ENCODE assay signal across 19 cellular contexts in the genomic region with DNA sequence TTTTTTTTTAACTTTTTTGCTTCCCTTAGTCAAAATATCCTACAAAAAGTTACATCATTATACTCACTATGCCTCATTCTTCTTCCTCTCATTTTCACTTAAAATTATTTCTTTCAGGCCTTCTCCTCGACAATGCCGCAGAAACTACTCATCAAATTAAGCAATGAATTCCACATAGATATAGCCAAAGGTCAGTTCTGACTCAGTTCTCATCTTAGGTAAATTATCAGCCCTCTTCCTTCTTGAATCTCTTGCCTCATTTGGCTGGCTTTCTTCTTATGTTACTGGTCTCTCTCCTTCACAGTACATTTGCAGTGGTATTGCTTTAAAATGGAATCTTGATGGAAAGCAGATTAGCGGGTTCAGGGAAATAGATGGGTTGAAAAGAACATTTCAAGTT.
DNase-seq lines count a peak whose midpoint lies in the region; ATAC-seq and TF ChIP-seq lines count a peak whose summit lies in the region.
"Had no signal": no experiment of that assay in that cellular context is flagged by ENCODE, and none has a peak within 500 bp of the region (broad histone marks: within the 10 kb centered on the region; RNA-seq: fewer than 3 reads in every experiment).

No MANE protein-coding gene starts in this region.

- in situ Hi-C loops in IMR-90 (cut with MboI; ENCODE audit: low sequenced_read_pairs), result no loop called here

- no peak overlapping the region for H3K9ac ChIP-seq in IMR-90 (ENCODE audit: low read depth, low read length)

- no peaks in the 10 kb centered on the region for H4K20me1 ChIP-seq in IMR-90 (ENCODE audit: insufficient read depth, low read length)

- POLR2A ChIA-PET in AG04450 (lab: Yijun Ruan, JAX), result no interaction called here
- POLR2A ChIA-PET in IMR-90 (lab: Charles Lee; ENCODE audit: unreplicated experiment), result no interaction called here

- no peaks in the 10 kb centered on the region for H3K4me1 ChIP-seq in IMR-90 (ENCODE audit: control insufficient read depth, insufficient read depth, low read length)
- H3K4me1 ChIP-seq: SJCRH30 had no signal

- H2AK5ac ChIP-seq in IMR-90 (ENCODE audit: low read depth, low read length), result no peak overlapping the region

- no peak overlapping the region for H3K56ac ChIP-seq in IMR-90 (ENCODE audit: extremely low read depth, insufficient read depth, low read length)

- no peak overlapping the region for H3K4ac ChIP-seq in IMR-90 (ENCODE audit: low read depth, low read length)

- H2BK5ac ChIP-seq in IMR-90 (ENCODE audit: low read depth, low read length, poor library complexity, severe bottlenecking), result no peak overlapping the region

- H3K27ac ChIP-seq in AG04450 (ENCODE audit: low read depth, low read length) (no peak overlapping the region), IMR-90 (ENCODE audit: insufficient read depth, low read length) (no peak overlapping the region)
- H3K27ac ChIP-seq: HL-60, SJCRH30 had no signal

- no TSS peak for BruUV-seq in IMR-90 (replicated peaks; lab: Mats Ljungman, UMichigan)

- no peak overlapping the region for H2BK120ac ChIP-seq in IMR-90 (ENCODE audit: low read depth, low read length)

- no peak overlapping the region for H3K23ac ChIP-seq in IMR-90 (ENCODE audit: low read depth, low read length)

- no peak overlapping the region for H2BK15ac ChIP-seq in IMR-90 (ENCODE audit: low read depth, low read length)

- intact Hi-C loops in IMR-90 (cut with micrococcal nuclease) (no loop called here), natural killer cell (cut with micrococcal nuclease) (no loop called here)

- H3K9me3 Mint-ChIP-seq in natural killer cell, result peaks cover 6 to 14% of the 10 kb centered on the region in 2 donors

- no peak overlapping the region for H2AK9ac ChIP-seq in IMR-90 (replicated peaks; ENCODE audit: low read depth, low read length, poor library complexity)

- no peaks in the 10 kb centered on the region for H3K4me1 Mint-ChIP-seq in natural killer cell
- H3K4me1 Mint-ChIP-seq: B cell; CD4-positive, alpha-beta memory T cell had no signal

- no peak overlapping the region for H3K4me2 ChIP-seq in IMR-90 (ENCODE audit: low read depth, low read length)

- no peak overlapping the region for H4K8ac ChIP-seq in IMR-90 (ENCODE audit: low read depth in 2 of 2, low read length in 2 of 2)

- no peak for TF ChIP-seq RAD21 in IMR-90 (IDR thresholded peaks at IDR 0.05; ENCODE audit: low read length)

- H3K4me3 ChIP-seq in AG04450 (ENCODE audit: low read depth, low read length) (no peak overlapping the region), IMR-90 (ENCODE audit: insufficient read depth, low read depth, low read length) (no peak overlapping the region)
- H3K4me3 ChIP-seq: SJCRH30 had no signal

- dilution Hi-C loops in IMR-90 (cut with HindIII; ENCODE audit: low sequenced_read_pairs, unreplicated experiment), result no loop called here

- no peak overlapping the region for H3K14ac ChIP-seq in IMR-90 (replicated peaks; ENCODE audit: low read depth, low read length)

- DNase-seq in AG04450 (ENCODE audit: low read depth, low spot score) (peak; percentile 3), IMR-90 (peak; percentile 70), amniotic stem cell (lab: John Stamatoyannopoulos, UW) (peak; percentile 5), iris pigment epithelial cell (ENCODE audit: low read depth) (peak; percentile 12), T-helper 2 cell (no peak), GF-D8 (lab: John Stamatoyannopoulos, UW) (no peak), natural killer cell (no peak)
- DNase-seq: ACHN; CD4-positive, alpha-beta memory T cell; DND-41; GOT3; KG1; NCI-H1105; NCI-H1694 treated with DMSO at 0.1 percent for 48 hours; NCI-H446 treated with DMSO at 0.1 percent for 48 hours; NCI-H774; SJCRH30 had no signal

- H3K4me3 Mint-ChIP-seq in natural killer cell, result no peak overlapping the region
- H3K4me3 Mint-ChIP-seq: B cell; CD4-positive, alpha-beta memory T cell had no signal

- H4K5ac ChIP-seq in IMR-90 (ENCODE audit: low read depth, low read length), result no peak overlapping the region

- no peaks in the 10 kb centered on the region for H3K9me3 ChIP-seq in AG04450 (ENCODE audit: control insufficient read depth, insufficient read depth, low read length)
- no peaks in the 10 kb centered on the region for H3K9me3 ChIP-seq in IMR-90 (ENCODE audit: control insufficient read depth, insufficient read depth, low read length)
- H3K9me3 ChIP-seq: SJCRH30 had no signal

- no peak overlapping the region for H4K91ac ChIP-seq in IMR-90 (ENCODE audit: insufficient read depth, low read depth, low read length)

- no peak overlapping the region for H2BK20ac ChIP-seq in IMR-90 (ENCODE audit: low read depth, low read length)

- no peak for TF ChIP-seq CTCF in AG04450 (IDR thresholded peaks at IDR 0.05; ENCODE audit: low read depth, low read length)
- no peak for TF ChIP-seq CTCF in IMR-90 (conservative IDR thresholded peaks at IDR 0.05; ENCODE audit: low read depth, low read length)
- no peak for TF ChIP-seq CTCF in natural killer cell (IDR thresholded peaks at IDR 0.05)

- no peak for TF ChIP-seq POLR2A in IMR-90 (IDR thresholded peaks at IDR 0.05; ENCODE audit: low read depth, low read length)

- WGBS in IMR-90 (ENCODE audit: extremely low coverage in 2 of 2, insufficient read length in 1 of 2), 2 experiments, result 53% methylated on average over 3 of the region's 3 CpGs; no CpG with 5 or more reads in 1 of the 2 experiments

- ATAC-seq in IMR-90 (ENCODE audit: low read depth), result peak; percentile 44
- ATAC-seq in natural killer cell, result no peak

- no peaks in the 10 kb centered on the region for H3K27me3 Mint-ChIP-seq in natural killer cell (ENCODE audit: low read depth in 2 of 2)
- H3K27me3 Mint-ChIP-seq: B cell; CD4-positive, alpha-beta memory T cell had no signal

- no peaks in the 10 kb centered on the region for H3K36me3 ChIP-seq in IMR-90 (ENCODE audit: control insufficient read depth, insufficient read depth, low read length)
- H3K36me3 ChIP-seq: SJCRH30 had no signal

- H3K27me3 ChIP-seq in AG04450 (ENCODE audit: control insufficient read depth, insufficient read depth, low read length) (no peaks in the 10 kb centered on the region), IMR-90 (ENCODE audit: control insufficient read depth, insufficient read depth, low read length) (no peaks in the 10 kb centered on the region)
- H3K27me3 ChIP-seq: SJCRH30 had no signal

- H3K36me3 Mint-ChIP-seq in natural killer cell, result no peaks in the 10 kb centered on the region
- H3K36me3 Mint-ChIP-seq: CD4-positive, alpha-beta memory T cell had no signal

- H3K79me1 ChIP-seq in IMR-90 (ENCODE audit: low read depth in 1 of 2, low read length in 2 of 2), result no peaks in the 10 kb centered on the region

- H2AFZ ChIP-seq in IMR-90 (replicated peaks; ENCODE audit: low read length, poor library complexity), result no peak overlapping the region

- no peak overlapping the region for H3K27ac Mint-ChIP-seq in natural killer cell
- H3K27ac Mint-ChIP-seq: B cell; CD4-positive, alpha-beta memory T cell had no signal

- no peak overlapping the region; the same call in 1 of the 2 replicates for H3K18ac ChIP-seq in IMR-90 (ENCODE audit: low read depth, low read length)

- CTCF ChIA-PET in AG04450 (lab: Charles Lee) (no interaction called here), IMR-90 (lab: Yijun Ruan, JAX) (no interaction called here)

- H3K9me1 ChIP-seq in IMR-90 (ENCODE audit: insufficient read depth, low read length), result no peaks in the 10 kb centered on the region

TF ChIP-seq in IMR-90, 13 proteins besides CTCF, POLR2A, EP300 and RAD21:
- TF ChIP-seq CEBPB (IDR thresholded peaks at IDR 0.05; ENCODE audit: low read depth, low read length), result peak; percentile 49; the same call in 1 of the 2 replicates
- TF ChIP-seq NFE2L2 (IDR thresholded peaks at IDR 0.05; ENCODE audit: low read depth, low read length), result no peak

Comparison
In these comparisons a context has a peak if more than half of its experiments do, and no peak if none do; other contexts are left out.
1. DNase-seq: peak in AG04450 (single experiment), IMR-90 (single experiment), amniotic stem cell (single experiment) and iris pigment epithelial cell (single experiment); none in T-helper 2 cell (0 of 5), GF-D8 (single experiment) and natural killer cell (single experiment).